In the genomic region with DNA sequence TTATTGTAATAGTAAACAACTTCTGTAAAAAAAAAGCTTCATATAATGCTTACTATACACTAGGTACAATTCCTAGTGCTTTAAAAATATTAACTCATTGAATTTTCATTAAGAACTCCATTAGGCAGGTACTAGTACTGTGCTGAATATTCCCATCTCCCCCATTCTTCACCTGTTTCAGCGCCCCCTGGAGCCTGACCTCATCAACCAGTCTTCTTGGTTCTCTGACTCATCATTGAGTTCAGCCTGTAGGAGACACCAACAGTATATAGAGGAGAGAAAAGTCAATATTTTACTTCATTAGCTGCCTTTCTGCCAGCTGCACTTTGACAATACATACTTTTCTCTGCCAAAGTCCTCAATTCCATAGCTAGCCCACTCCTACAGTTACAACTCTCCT, we compare ENCODE assay signal across 23 cellular contexts.
DNase-seq lines count a peak whose midpoint lies in the region; ATAC-seq, FAIRE-seq and TF ChIP-seq lines count a peak whose summit lies in the region.
"Had no signal": no experiment of that assay in that cellular context is flagged by ENCODE, and none has a peak within 500 bp of the region (broad histone marks: within the 10 kb centered on the region; RNA-seq: fewer than 3 reads in every experiment).

No MANE protein-coding gene starts in this region.

- H4K91ac ChIP-seq in H1 (replicated peaks; ENCODE audit: insufficient read length, low read length) = no peak overlapping the region

- no peaks in the 10 kb centered on the region for H4K20me1 ChIP-seq in H1 (replicated peaks in 1 of 2; ENCODE audit: control insufficient read depth in 1 of 2, insufficient read depth in 2 of 2, low read length in 2 of 2)

- CTCF ChIA-PET in H1 (lab: Charles Lee; ENCODE audit: partially characterized antibody) = interaction anchor here (0.6 to 3.7 kb wide), 15 partner anchors 9 to 806 kb away, joined by 3 to 23 read pairs (median 4); no protein-coding TSS in a partner anchor

- no peak for TF ChIP-seq POLR2A in H1 (IDR thresholded peaks at IDR 0.05; ENCODE audit: control extremely low read depth in 1 of 2, low read depth in 2 of 2, low read length in 2 of 2)

- H3K9me3 Mint-ChIP-seq in progenitor cell of endocrine pancreas (ENCODE audit: low read depth) = no peaks in the 10 kb centered on the region

- no peaks in the 10 kb centered on the region for H3K23me2 ChIP-seq in H1 (ENCODE audit: low read depth, low read length)

- no peak overlapping the region for H2BK12ac ChIP-seq in H1 (ENCODE audit: low read depth, low read length)

- no peak overlapping the region for H3K4me3 ChIP-seq in H1 (ENCODE audit: extremely low read depth in 1 of 4, insufficient read depth in 2 of 4, low read depth in 3 of 4, low read length in 4 of 4)
- H3K4me3 ChIP-seq: cardiac muscle cell, dorsolateral prefrontal cortex, lung, ovary, upper lobe of left lung had no signal

- TF ChIP-seq RAD21 in H1 (IDR thresholded peaks at IDR 0.05 in 1 of 2, conservative IDR thresholded peaks at IDR 0.05 in 1 of 2; ENCODE audit: low read depth in 2 of 2, low read length in 2 of 2) = peak; percentile 40 to 60

- no peak overlapping the region for H2AK5ac ChIP-seq in H1 (ENCODE audit: low read depth, low read length)

- no peak overlapping the region for H3K27ac ChIP-seq in H1 (ENCODE audit: low read depth, low read length)
- H3K27ac ChIP-seq: cardiac muscle cell, ovary, upper lobe of left lung had no signal

- H3K9ac ChIP-seq in H1 (replicated peaks in 1 of 4; ENCODE audit: extremely low read depth in 1 of 4, low read depth in 3 of 4, low read length in 3 of 4) = no peak overlapping the region

- no peak overlapping the region for H3K23ac ChIP-seq in H1 (ENCODE audit: insufficient read length)

- H3K56ac ChIP-seq in H1 (replicated peaks; ENCODE audit: insufficient read length, low read depth, low read length) = no peak overlapping the region

- peaks cover 0 to 3% (median 0%) of the 10 kb centered on the region in 4 experiments; a peak in 2 of 7 replicates for H3K4me1 ChIP-seq in H1 (replicated peaks in 1 of 4; ENCODE audit: control insufficient read depth in 3 of 4, insufficient read depth in 4 of 4, low read length in 3 of 4)
- H3K4me1 ChIP-seq: upper lobe of left lung had no signal

- H4K8ac ChIP-seq in H1 (ENCODE audit: extremely low read depth, insufficient read depth, low read length) = no peak overlapping the region

- DNase-seq in NCI-H82 (lab: John Stamatoyannopoulos, UW) (peak; percentile 28), NCI-H82 treated with DMSO at 0.1 percent for 48 hours (lab: John Stamatoyannopoulos, UW; ENCODE audit: unreplicated experiment) (no peak), HT-29 (ENCODE audit: low spot score) (peak; percentile 50), H1 (ENCODE audit: low read depth in 1 of 2, low spot score in 2 of 2) (peak in 1 of 2 experiments; percentile 61), progenitor cell of endocrine pancreas (ENCODE audit: low spot score, unreplicated experiment) (no peak), GM19238 (ENCODE audit: insufficient read length, low spot score) (no peak), GM20000 (ENCODE audit: low spot score) (no peak)
- DNase-seq: CD4-positive, alpha-beta T cell; dorsolateral prefrontal cortex; NCI-H146; NCI-H446 treated with DMSO at 0.1 percent for 48 hours; ovary; PC-3; stimulated activated CD4-positive, alpha-beta T cell treated with anti-CD3 and anti-CD28 coated beads, Interleukin-1b, Interleukin-23, amount 100 ng/mL, for 48 hours; stimulated activated naive CD8-positive, alpha-beta T cell treated with anti-CD3 and anti-CD28 coated beads, Interleukin-15, amount 100 ng/mL, for 72 hours; upper lobe of left lung had no signal

- H3K14ac ChIP-seq in H1 (ENCODE audit: insufficient read length) = no peak overlapping the region

- H2BK20ac ChIP-seq in H1 (ENCODE audit: low read length) = no peak overlapping the region

- FAIRE-seq in H1 (lab: Jason Lieb, UNC) = no peak

- no peak for ATAC-seq in GM21390 (IDR thresholded peaks at IDR 0.05; ENCODE audit: unreplicated experiment)
- ATAC-seq: activated CD4-positive, CD25-positive, alpha-beta regulatory T cell treated with anti-CD3 and anti-CD28 coated beads, Interleukin-2, amount 50 U/mL, for 24 hours; activated T-helper 17 cell treated with anti-CD3 and anti-CD28 coated beads, Interleukin-2, amount 50 U/mL, for 72 hours; esophagus mucosa; PC-3; stimulated activated naive CD8-positive, alpha-beta T cell treated with anti-CD3 and anti-CD28 coated beads, Interleukin-15, amount 100 ng/mL, for 72 hours had no signal

- H3K27ac Mint-ChIP-seq in progenitor cell of endocrine pancreas = no peak overlapping the region
- H3K27ac Mint-ChIP-seq: activated T-helper 17 cell treated with anti-CD3 and anti-CD28 coated beads, Interleukin-2, amount 50 U/mL, for 72 hours; CD4-positive, alpha-beta T cell; stimulated activated naive CD8-positive, alpha-beta T cell treated with anti-CD3 and anti-CD28 coated beads, Interleukin-15, amount 100 ng/mL, for 72 hours; T-helper 2 cell treated with Interferon-gamma antibody and Interleukin-4, amounts not matched to agents 5 μg/mL and 100 μg/mL, for 36 hours had no signal

- H4K5ac ChIP-seq in H1 (ENCODE audit: insufficient read length, low read depth, low read length) = no peak overlapping the region

- WGBS in H1 (ENCODE audit: extremely low coverage in 1 of 2, insufficient coverage in 1 of 2, insufficient read length in 1 of 2, insufficient replicate concordance in 2 of 2, low coverage in 1 of 2, low lambda C conversion rate in 2 of 2, missing lambda C conversion rate in 1 of 2), 2 experiments = 4% methylated on average over 1 of the region's 1 CpG; no CpG with 5 or more reads in 1 of the 2 experiments

- H3K18ac ChIP-seq in H1 (ENCODE audit: extremely low read depth, low read length) = no peak overlapping the region

- H3K4me1 Mint-ChIP-seq in progenitor cell of endocrine pancreas (ENCODE audit: low read depth) = no peaks in the 10 kb centered on the region
- H3K4me1 Mint-ChIP-seq: activated T-helper 17 cell treated with anti-CD3 and anti-CD28 coated beads, Interleukin-2, amount 50 U/mL, for 72 hours; stimulated activated naive CD8-positive, alpha-beta T cell treated with anti-CD3 and anti-CD28 coated beads, Interleukin-15, amount 100 ng/mL, for 72 hours had no signal

- no peak for TF ChIP-seq EP300 in H1 (IDR thresholded peaks at IDR 0.05; ENCODE audit: borderline replicate concordance in 1 of 2, low read depth in 2 of 2, low read length in 2 of 2)

- H2BK15ac ChIP-seq in H1 (ENCODE audit: low read length) = no peak overlapping the region

- H3K36me3 Mint-ChIP-seq in progenitor cell of endocrine pancreas (ENCODE audit: insufficient read depth) = no peaks in the 10 kb centered on the region

- H3K79me1 ChIP-seq in H1 (ENCODE audit: low read depth, low read length) = no peaks in the 10 kb centered on the region

- no peaks in the 10 kb centered on the region for H3K27me3 Mint-ChIP-seq in progenitor cell of endocrine pancreas
- H3K27me3 Mint-ChIP-seq: activated T-helper 17 cell treated with anti-CD3 and anti-CD28 coated beads, Interleukin-2, amount 50 U/mL, for 72 hours; CD4-positive, alpha-beta T cell; stimulated activated naive CD8-positive, alpha-beta T cell treated with anti-CD3 and anti-CD28 coated beads, Interleukin-15, amount 100 ng/mL, for 72 hours had no signal

- H3K4ac ChIP-seq in H1 (replicated peaks; ENCODE audit: insufficient read length, low read depth, low read length) = no peak overlapping the region

- H2BK5ac ChIP-seq in H1 (ENCODE audit: low read depth, low read length) = no peak overlapping the region

- H3K4me3 Mint-ChIP-seq in progenitor cell of endocrine pancreas (ENCODE audit: low read depth) = no peak overlapping the region
- H3K4me3 Mint-ChIP-seq: activated T-helper 17 cell treated with anti-CD3 and anti-CD28 coated beads, Interleukin-2, amount 50 U/mL, for 72 hours; CD4-positive, alpha-beta T cell; stimulated activated naive CD8-positive, alpha-beta T cell treated with anti-CD3 and anti-CD28 coated beads, Interleukin-15, amount 100 ng/mL, for 72 hours; T-helper 2 cell treated with Interferon-gamma antibody and Interleukin-4, amounts not matched to agents 5 μg/mL and 100 μg/mL, for 36 hours had no signal

- H3K36me3 ChIP-seq in H1 (ENCODE audit: control insufficient read depth in 2 of 4, insufficient read depth in 4 of 4, low read length in 3 of 4) = no peaks in the 10 kb centered on the region
- H3K36me3 ChIP-seq: cardiac muscle cell, ovary, upper lobe of left lung had no signal

- no peaks in the 10 kb centered on the region for H3K79me2 ChIP-seq in H1 (ENCODE audit: control insufficient read depth in 1 of 2, insufficient read depth in 2 of 2, low read length in 2 of 2)

- TF ChIP-seq CTCF in H1 (IDR thresholded peaks at IDR 0.05; ENCODE audit: control extremely low read depth in 1 of 3, insufficient read depth in 1 of 3, low read depth in 1 of 3, low read length in 3 of 3) (peak; percentile 54 to 70 (median 64)), progenitor cell of endocrine pancreas (IDR thresholded peaks at IDR 0.05; ENCODE audit: unreplicated experiment) (peak; percentile 31), GM20000 (IDR thresholded peaks at IDR 0.05; ENCODE audit: extremely low read depth, missing control alignments) (no peak)

- H3K27me3 ChIP-seq in H1 (replicated peaks in 1 of 4; ENCODE audit: control insufficient read depth in 3 of 4, extremely low read depth in 1 of 4, insufficient read depth in 3 of 4, low read length in 3 of 4) = no peaks in the 10 kb centered on the region
- H3K27me3 ChIP-seq: cardiac muscle cell, ovary, upper lobe of left lung had no signal

- H3K4me2 ChIP-seq in H1 (ENCODE audit: insufficient read depth in 1 of 2, low read depth in 2 of 2, low read length in 2 of 2) = no peak overlapping the region

- H2BK120ac ChIP-seq in H1 (replicated peaks; ENCODE audit: low read depth, low read length) = no peak overlapping the region

- POLR2A ChIA-PET in H1 (lab: Charles Lee; ENCODE audit: partially characterized antibody) = no interaction called here

- no peak overlapping the region for H2AFZ ChIP-seq in H1 (ENCODE audit: low read length)

- no peaks in the 10 kb centered on the region for H3K9me3 ChIP-seq in H1 (ENCODE audit: insufficient read depth in 2 of 2, low read depth in 1 of 2, low read length in 1 of 2)
- H3K9me3 ChIP-seq: ovary, upper lobe of left lung had no signal

TF ChIP-seq in H1, 55 proteins besides CTCF, POLR2A, EP300 and RAD21:
- TF ChIP-seq JUND (IDR thresholded peaks at IDR 0.05; ENCODE audit: low read length) (peak; percentile 79), ZNF274 (IDR thresholded peaks at IDR 0.05; ENCODE audit: borderline replicate concordance, extremely low read depth, low read length) (no peak), RNF2 (IDR thresholded peaks at IDR 0.05; ENCODE audit: borderline replicate concordance, low read depth, low read length, missing control alignments, poor library complexity, severe bottlenecking) (no peak), CREB1 (IDR thresholded peaks at IDR 0.05) (peak; percentile 41; the same call in 1 of the 2 replicates)

Comparison
In these comparisons a context has a peak if more than half of its experiments do, and no peak if none do; other contexts are left out.
1. DNase-seq: peak in NCI-H82 (single experiment) and HT-29 (single experiment); none in NCI-H82 treated with DMSO at 0.1 percent for 48 hours (single experiment), progenitor cell of endocrine pancreas (single experiment), GM19238 (single experiment) and GM20000 (single experiment).